8 cellular contexts compared by ENCODE assay signal in the genomic region with DNA sequence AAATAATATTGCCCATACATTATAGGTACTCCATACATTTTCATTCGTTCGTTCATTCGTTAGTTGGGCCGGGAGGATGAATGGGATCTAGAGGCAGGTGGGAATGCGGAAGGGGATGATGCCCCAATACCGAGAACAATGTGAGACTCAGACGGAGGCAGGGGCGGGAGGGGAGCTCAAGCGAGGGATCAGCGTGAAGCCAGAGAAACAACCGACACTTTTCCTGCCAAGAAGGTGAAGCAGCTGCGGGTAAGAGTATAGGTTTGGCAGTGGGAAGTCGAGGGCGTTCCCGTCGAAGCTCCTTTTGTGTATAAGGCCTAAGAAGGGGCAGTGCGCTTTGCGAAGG. TPM values are rescaled to one million over a fixed set of nuclear protein-coding genes. Genes with fewer than 3 reads are reported as not detected.
DNase-seq lines count a peak whose midpoint lies in the region; ATAC-seq and TF ChIP-seq lines count a peak whose summit lies in the region.

No MANE protein-coding gene starts in this region.

- ATAC-seq in T-cell (replicated peaks in 1 of 4) (peak in 1 of 4 experiments; percentile 13), foreskin keratinocyte (no peak)

- no peaks in the 10 kb centered on the region for H3K4me1 ChIP-seq in foreskin keratinocyte

- peaks cover 9 to 13% (median 10%) of the 10 kb centered on the region in 3 donors for H3K4me1 Mint-ChIP-seq in T-cell

- CTCF ChIA-PET in T-cell (lab: Charles Lee), result interaction anchor here (0.6 to 1.4 kb wide), 13 partner anchors 10 to 723 kb away, joined by 3 to 9 read pairs (median 5); no protein-coding TSS in a partner anchor

- POLR2A ChIA-PET in T-cell (lab: Charles Lee), result interaction anchor here in 1 of 2 donors (0.6 kb wide), 1 partner anchor 290 kb away, joined by 3 read pairs; no protein-coding TSS in a partner anchor

- DNase-seq in H7, result peak; percentile 79
- DNase-seq in T-cell, result no peak
- DNase-seq in fibroblast of villous mesenchyme (ENCODE audit: low read depth), result no peak
- no peak for DNase-seq in skeletal muscle cell (ENCODE audit: low read depth)
- no peak for DNase-seq in NCI-H774 (lab: John Stamatoyannopoulos, UW)
- DNase-seq in NCI-H2196 treated with DMSO at 0.1 percent for 48 hours (lab: John Stamatoyannopoulos, UW; ENCODE audit: unreplicated experiment), result no peak
- DNase-seq in AML-193 (lab: John Stamatoyannopoulos, UW), result no peak
- no peak for DNase-seq in foreskin keratinocyte

- H3K27me3 ChIP-seq in H7 (ENCODE audit: control insufficient read depth, insufficient read depth, low read length) (peaks cover 26% of the 10 kb centered on the region), foreskin keratinocyte (no peaks in the 10 kb centered on the region)

- H3K27ac Mint-ChIP-seq in T-cell, result no peak overlapping the region

- peaks cover 2% of the 10 kb centered on the region; the same call in 1 of the 2 replicates for H3K36me3 ChIP-seq in H7 (replicated peaks; ENCODE audit: control insufficient read depth, insufficient read depth, low read length)

- H3K27me3 Mint-ChIP-seq in T-cell, result peaks cover 25 to 29% of the 10 kb centered on the region in 2 donors

- H3K4me3 ChIP-seq in H7 (ENCODE audit: insufficient read depth, low read depth, low read length) (peak overlapping the region; percentile 45), fibroblast of villous mesenchyme (ENCODE audit: low read depth, low read length) (peak overlapping the region; percentile 52), skeletal muscle cell (ENCODE audit: low read depth, low read length) (peak overlapping the region; percentile 64)

- H3K9me3 Mint-ChIP-seq in T-cell, result no peaks in the 10 kb centered on the region

- TF ChIP-seq CTCF in fibroblast of villous mesenchyme (IDR thresholded peaks at IDR 0.05; ENCODE audit: insufficient read depth, low read depth, low read length) (no peak), foreskin keratinocyte (conservative IDR thresholded peaks at IDR 0.05) (no peak)

- no peak overlapping the region for H3K27ac ChIP-seq in foreskin keratinocyte

- H3K36me3 Mint-ChIP-seq in T-cell, result no peaks in the 10 kb centered on the region

- peak overlapping the region; percentile 87 to 97 (median 89) for H3K4me3 Mint-ChIP-seq in T-cell

RNA-seq across cellular contexts. Expression of gene ARHGEF17, which starts 1.1 kb away (rescaled TPM):
- 3.3 and 6.6 TPM in 2 replicates for total RNA-seq in H7 (2014; rRNA removed; shearing (Covaris generic))
- total RNA-seq in T-cell (1 to 10 TPM in 1 of 5 donors, under 1 TPM in 4; 0.23 to 1.0 (median 0.49) TPM), fibroblast of villous mesenchyme (71.2 and 78.3 TPM in 2 replicates), foreskin keratinocyte (8.7 and 9.7 TPM in 2 replicates)
- 4.6 and 5.0 TPM in 2 replicates for polyA plus RNA-seq in foreskin keratinocyte

RNA-seq across cellular contexts. Expression of gene P2RY6, which starts 34.8 kb away (rescaled TPM):
- total RNA-seq in H7 (2014; rRNA removed; shearing (Covaris generic)), result 0.66 TPM in 1 of 2 replicates, not detected in the other
- total RNA-seq in T-cell (1 to 10 TPM in 1 of 5 donors, not detected in 4; 1.4 TPM), fibroblast of villous mesenchyme (0.32 TPM in 1 of 2 replicates, not detected in the other), foreskin keratinocyte (not detected in 2 replicates)
- 0.04 TPM in 1 of 2 replicates, not detected in the other for polyA plus RNA-seq in foreskin keratinocyte
